ENCODE assay signal across 18 cellular contexts in the genomic region with DNA sequence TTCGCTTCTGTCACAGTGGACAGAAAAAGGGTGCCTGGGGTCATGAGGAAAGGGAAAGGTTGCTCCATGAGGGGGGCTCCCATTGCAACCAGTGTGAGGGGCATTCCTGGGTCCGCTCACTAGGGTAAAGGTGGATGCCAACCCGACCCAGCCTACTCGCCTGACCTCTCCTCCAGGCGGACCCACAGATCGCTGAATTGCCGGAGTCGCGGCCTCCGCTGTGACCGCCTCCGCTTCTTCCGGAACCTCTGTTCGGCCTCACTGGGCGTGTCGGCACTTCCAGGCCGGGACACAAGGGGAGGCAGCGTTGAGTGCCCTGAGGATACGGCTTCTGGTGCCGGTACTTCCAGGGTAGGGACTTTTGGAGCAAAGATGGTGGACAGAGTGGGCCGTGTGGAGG. TPM values are rescaled to one million over a fixed set of nuclear protein-coding genes. Genes with fewer than 3 reads are reported as not detected.
A peak's percentile ranks its signal among the peaks of the same experiment; 100 is the strongest.
DNase-seq lines count a peak whose midpoint lies in the region; ATAC-seq and TF ChIP-seq lines count a peak whose summit lies in the region.
"Had no signal": no experiment of that assay in that cellular context is flagged by ENCODE, and none has a peak within 500 bp of the region (broad histone marks: within the 10 kb centered on the region; RNA-seq: fewer than 3 reads in every experiment).

No MANE protein-coding gene starts in this region.

- H3K4me2 ChIP-seq in MM.1S (ENCODE audit: low read depth, low read length) = no peak overlapping the region
- H3K4me2 ChIP-seq: BLaER1 had no signal

- TF ChIP-seq CTCF in WTC11 (IDR thresholded peaks at IDR 0.05) (no peak), progenitor cell of endocrine pancreas (IDR thresholded peaks at IDR 0.05; ENCODE audit: unreplicated experiment) (no peak), MM.1S (IDR thresholded peaks at IDR 0.05; ENCODE audit: low read length) (no peak)

- H3K27ac Mint-ChIP-seq in WTC11 (no peak overlapping the region), progenitor cell of endocrine pancreas (no peak overlapping the region)
- peak overlapping the region in 9 of 10 donors; percentile 3 to 93 (median 66) for H3K27ac Mint-ChIP-seq in naive thymus-derived CD8-positive, alpha-beta T cell
- H3K27ac Mint-ChIP-seq: CD14-positive monocyte had no signal

- CTCF ChIA-PET in WTC11 (lab: Charles Lee) = interaction anchor here (0.6 kb wide), 1 partner anchor 17 kb away, joined by 4 read pairs; no protein-coding TSS in a partner anchor

- peak; percentile 23 for DNase-seq in activated CD8-positive, alpha-beta memory T cell treated with anti-CD3 and anti-CD28 coated beads, Interleukin-2, amount 50 U/mL, for 48 hours
- no peak for DNase-seq in activated CD8-positive, alpha-beta memory T cell treated with anti-CD3 and anti-CD28 coated beads, Interleukin-2, amount 50 U/mL, for 4 hours
- DNase-seq in WTC11 (ENCODE audit: low spot score) (no peak), progenitor cell of endocrine pancreas (ENCODE audit: low spot score, unreplicated experiment) (no peak), NCI-H187 (lab: John Stamatoyannopoulos, UW) (no peak), MM.1S (no peak)
- DNase-seq in naive thymus-derived CD8-positive, alpha-beta T cell = no peak
- DNase-seq: 8988T; CD8-positive, alpha-beta memory T cell; COR-L47; DMS 273 treated with DMSO at 0.1 percent for 48 hours; DMS53; DND-41; EL; HCEC 1CT had no signal

- no peaks in the 10 kb centered on the region for H3K27me3 Mint-ChIP-seq in WTC11 (ENCODE audit: low read depth)
- H3K27me3 Mint-ChIP-seq in naive thymus-derived CD8-positive, alpha-beta T cell = no peaks in the 10 kb centered on the region
- no peaks in the 10 kb centered on the region for H3K27me3 Mint-ChIP-seq in progenitor cell of endocrine pancreas
- H3K27me3 Mint-ChIP-seq: CD8-positive, alpha-beta memory T cell had no signal

- H3K4me3 ChIP-seq in MM.1S (ENCODE audit: low read length) = no peak overlapping the region
- H3K4me3 ChIP-seq: BLaER1, GM12878 had no signal

- POLR2A ChIA-PET in WTC11 (lab: Charles Lee) = interaction anchor here (0.6 kb wide), 1 partner anchor 770 kb away, joined by 3 read pairs; no protein-coding TSS in a partner anchor
- POLR2A ChIA-PET in naive thymus-derived CD8-positive, alpha-beta T cell (lab: Charles Lee) = interaction anchor here (1.3 to 6.2 kb wide), 4 partner anchors 10 to 26 kb away, joined by 3 to 36 read pairs (median 6); no protein-coding TSS in a partner anchor

- peaks cover 17% of the 10 kb centered on the region for H3K4me1 ChIP-seq in MM.1S (ENCODE audit: low read length)
- H3K4me1 ChIP-seq: BLaER1 had no signal

- H3K36me3 ChIP-seq in MM.1S (replicated peaks; ENCODE audit: insufficient read depth, low read length) = no peaks in the 10 kb centered on the region
- H3K36me3 ChIP-seq: BLaER1 had no signal

- H3K9me3 Mint-ChIP-seq in WTC11 = no peaks in the 10 kb centered on the region
- no peaks in the 10 kb centered on the region for H3K9me3 Mint-ChIP-seq in naive thymus-derived CD8-positive, alpha-beta T cell
- H3K9me3 Mint-ChIP-seq in progenitor cell of endocrine pancreas (ENCODE audit: low read depth) = no peaks in the 10 kb centered on the region
- H3K9me3 Mint-ChIP-seq: CD8-positive, alpha-beta memory T cell had no signal

- H3K9me2 ChIP-seq in MM.1S (replicated peaks; ENCODE audit: insufficient read depth, low read length) = no peaks in the 10 kb centered on the region

- no peaks in the 10 kb centered on the region; the same call in 1 of the 2 replicates for H3F3A ChIP-seq in MM.1S (ENCODE audit: insufficient read depth, low read length)

- ATAC-seq in WTC11 = peak; percentile 55; the same call in 1 of the 2 replicates
- ATAC-seq in naive thymus-derived CD8-positive, alpha-beta T cell = no peak
- ATAC-seq: GM12878 had no signal

- H3K27ac ChIP-seq in MM.1S (ENCODE audit: low read length) = no peak overlapping the region
- H3K27ac ChIP-seq: BLaER1 had no signal

- H2AFZ ChIP-seq in MM.1S (ENCODE audit: low read length) = no peak overlapping the region

- H3K79me2 ChIP-seq in MM.1S (ENCODE audit: low read length) = no peaks in the 10 kb centered on the region

- H3K36me3 Mint-ChIP-seq in WTC11 (no peaks in the 10 kb centered on the region), progenitor cell of endocrine pancreas (ENCODE audit: insufficient read depth) (no peaks in the 10 kb centered on the region)
- H3K36me3 Mint-ChIP-seq in naive thymus-derived CD8-positive, alpha-beta T cell = peaks cover 8 to 68% (median 51%) of the 10 kb centered on the region in 3 donors
- H3K36me3 Mint-ChIP-seq: CD14-positive monocyte had no signal

- H3K4me3 Mint-ChIP-seq in WTC11 (no peak overlapping the region), progenitor cell of endocrine pancreas (ENCODE audit: low read depth) (no peak overlapping the region)
- no peak overlapping the region for H3K4me3 Mint-ChIP-seq in naive thymus-derived CD8-positive, alpha-beta T cell
- H3K4me3 Mint-ChIP-seq: CD14-positive monocyte; CD8-positive, alpha-beta memory T cell had no signal

- no peaks in the 10 kb centered on the region for H4K20me1 ChIP-seq in MM.1S (ENCODE audit: insufficient read depth, low read length)
- H4K20me1 ChIP-seq: BLaER1 had no signal

- H3K4me1 Mint-ChIP-seq in WTC11 (no peaks in the 10 kb centered on the region), progenitor cell of endocrine pancreas (ENCODE audit: low read depth) (no peaks in the 10 kb centered on the region)
- H3K4me1 Mint-ChIP-seq in naive thymus-derived CD8-positive, alpha-beta T cell = peaks cover 36 to 61% (median 50%) of the 10 kb centered on the region in 4 donors

- no peak overlapping the region for H3K9ac ChIP-seq in MM.1S (ENCODE audit: low read length)
- H3K9ac ChIP-seq: BLaER1 had no signal

- no peaks in the 10 kb centered on the region for H3K9me3 ChIP-seq in MM.1S (replicated peaks; ENCODE audit: insufficient read depth, low read length)

- H3K27me3 ChIP-seq in MM.1S (replicated peaks; ENCODE audit: insufficient read depth, low read length) = no peaks in the 10 kb centered on the region
- H3K27me3 ChIP-seq: BLaER1 had no signal

TF ChIP-seq in WTC11, 78 proteins besides CTCF, POLR2A, EP300 and RAD21 (continues in another document):
- no peak for TF ChIP-seq MXD4 (CRISPR knock-in tag; IDR thresholded peaks at IDR 0.05; ENCODE audit: borderline replicate concordance)
- no peak for TF ChIP-seq USF2 (CRISPR knock-in tag; IDR thresholded peaks at IDR 0.05)
- no peak for TF ChIP-seq ZNF671 (CRISPR knock-in tag; IDR thresholded peaks at IDR 0.05)
- TF ChIP-seq E2F4 (CRISPR knock-in tag; IDR thresholded peaks at IDR 0.05; ENCODE audit: borderline replicate concordance, low read depth) = no peak
- no peak for TF ChIP-seq ELF4 (CRISPR knock-in tag; IDR thresholded peaks at IDR 0.05; ENCODE audit: low read depth)
- no peak for TF ChIP-seq SMAD3 (CRISPR knock-in tag; IDR thresholded peaks at IDR 0.05; ENCODE audit: borderline replicate concordance)
- TF ChIP-seq FOXP4 (CRISPR knock-in tag; IDR thresholded peaks at IDR 0.05) = no peak

RNA-seq across cellular contexts. Expression of gene TRABD2A, which starts 57.1 kb away (rescaled TPM):
- 7.1 to 12.1 TPM (median 7.5 TPM) in 3 replicates for total RNA-seq in WTC11 (2021)
- total RNA-seq in naive thymus-derived CD8-positive, alpha-beta T cell = 100 to 1,000 TPM; 165 to 168 TPM
- polyA plus RNA-seq in naive thymus-derived CD8-positive, alpha-beta T cell = 100 to 1,000 TPM in 2 of 3 donors, 10 to 100 TPM in 1; 70.1 to 173 (median 104) TPM
- 1.4 and 2.0 TPM in 2 replicates for total RNA-seq in progenitor cell of endocrine pancreas

Comparison
In these comparisons a context has a peak if more than half of its experiments do, and no peak if none do; other contexts are left out.
1. H3K27ac Mint-ChIP-seq: peak in naive thymus-derived CD8-positive, alpha-beta T cell (9 of 10); none in WTC11 (single experiment) and progenitor cell of endocrine pancreas (single experiment).
2. RNA of gene TRABD2A, which starts 57.1 kb away (total RNA-seq): 165 to 168 TPM in naive thymus-derived CD8-positive, alpha-beta T cell; 7.1 to 12.1 TPM in WTC11 and 1.4 to 2.0 TPM in progenitor cell of endocrine pancreas; every median in the first group is over 10 times any median in the second.